ENCODE assay signal across 20 cellular contexts in the genomic region with DNA sequence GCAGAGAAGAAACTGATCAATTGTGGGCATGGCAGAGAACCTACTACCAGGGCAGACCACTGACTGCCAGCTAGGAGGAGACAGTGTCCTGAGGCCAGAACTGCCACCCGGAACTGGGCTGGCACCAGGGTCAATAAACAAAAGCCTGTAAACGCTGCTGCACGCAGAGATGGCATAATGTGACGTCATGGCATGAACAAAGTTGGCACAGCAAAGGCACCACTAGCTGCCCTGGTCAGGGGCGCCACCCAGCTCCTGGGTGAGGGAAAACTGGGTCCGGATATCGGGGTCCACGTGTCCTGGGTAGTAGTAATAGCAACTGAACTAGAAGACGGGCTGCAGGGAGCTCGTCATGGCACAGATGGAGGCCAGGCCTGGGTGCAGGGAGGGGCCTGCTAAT. TPM values are rescaled to one million over a fixed set of nuclear protein-coding genes. Genes with fewer than 3 reads are reported as not detected.
DNase-seq lines count a peak whose midpoint lies in the region; ATAC-seq and TF ChIP-seq lines count a peak whose summit lies in the region.
"Had no signal": no experiment of that assay in that cellular context is flagged by ENCODE, and none has a peak within 500 bp of the region (broad histone marks: within the 10 kb centered on the region; RNA-seq: fewer than 3 reads in every experiment).

No MANE protein-coding gene starts in this region.

- ATAC-seq in left colon (peak; percentile 5), HG03039 (IDR thresholded peaks at IDR 0.05; ENCODE audit: unreplicated experiment) (no peak)

- TF ChIP-seq CTCF in 22Rv1 (IDR thresholded peaks at IDR 0.05) (no peak), VCaP (conservative IDR thresholded peaks at IDR 0.05) (peak; percentile 10; the same call in 1 of the 2 replicates)

- intact Hi-C loops in left colon (cut with DNase I, micrococcal nuclease) = no loop called here

- no peak overlapping the region for H3K4me3 ChIP-seq in BLaER1
- H3K4me3 ChIP-seq: PC-9 had no signal

- no peaks in the 10 kb centered on the region for H3K4me1 ChIP-seq in BLaER1

- H3K27me3 ChIP-seq in BLaER1 = no peaks in the 10 kb centered on the region

- H3K27ac ChIP-seq in 22Rv1 = peak overlapping the region; percentile 63
- no peak overlapping the region for H3K27ac ChIP-seq in BLaER1
- H3K27ac ChIP-seq in VCaP = peak overlapping the region; percentile 52
- H3K27ac ChIP-seq: PC-9 had no signal

- H4K20me1 ChIP-seq in BLaER1 = peaks cover 38% of the 10 kb centered on the region

- peaks cover 100% of the 10 kb centered on the region for H3K36me3 ChIP-seq in BLaER1

- no peak overlapping the region for H3K4me2 ChIP-seq in BLaER1
- H3K4me2 ChIP-seq: PC-9 had no signal

- no peaks in the 10 kb centered on the region for H3K9me3 ChIP-seq in BLaER1

- H3K9ac ChIP-seq in BLaER1 = 0 out of 2 replicates have a peak overlapping the region, but pooled peaks have one; percentile 29

- DNase-seq in left colon (no peak), H4 (ENCODE audit: low spot score) (no peak), NCI-H2029 treated with DMSO at 0.1 percent for 48 hours (lab: John Stamatoyannopoulos, UW) (no peak)
- DNase-seq in stimulated activated naive CD4-positive, alpha-beta T cell (lab: John Stamatoyannopoulos, UW) = no peak
- DNase-seq: C1 segment of cervical spinal cord; Calu3; CD8-positive, alpha-beta memory T cell; DMS153; Karpas-422; NCI-H187; NCI-H2107; NCI-H446 treated with DMSO at 0.1 percent for 48 hours; NCI-H69; PC-9; RPMI8226; SIG-M5 had no signal

RNA-seq across cellular contexts. Expression of a gene that starts 32.1 kb away (rescaled TPM):
- total RNA-seq in left colon = 10 to 100 TPM; 34.8 to 51.5 TPM
- 56.9 and 69.0 TPM in 2 replicates for total RNA-seq in H4 (2014; rRNA removed; shearing (Covaris generic))
